In the genomic region with DNA sequence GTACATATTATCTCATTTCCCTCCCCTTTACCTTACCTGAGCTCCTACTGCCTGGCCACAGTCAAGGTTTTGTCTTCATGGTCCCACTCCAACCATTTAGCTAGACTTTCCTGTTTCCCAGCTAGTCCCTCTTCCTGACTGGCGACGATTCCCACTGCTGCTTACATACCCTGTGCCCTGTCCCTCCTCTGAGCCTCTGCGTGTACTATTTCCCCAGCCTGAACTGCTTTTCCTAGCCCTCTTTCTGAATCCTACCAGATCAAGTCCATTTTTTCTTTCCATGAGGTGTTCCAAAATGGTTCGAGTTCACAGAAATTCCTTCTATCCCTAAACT, we compare ENCODE assay signal across 1 cellular context.
TF ChIP-seq lines count a peak whose summit lies in the region.

No MANE protein-coding gene starts in this region.

TF ChIP-seq in endothelial cell of umbilical vein, 7 proteins besides CTCF, POLR2A, EP300 and RAD21:
- TF ChIP-seq GATA2 (IDR thresholded peaks at IDR 0.05; ENCODE audit: insufficient read depth, insufficient read length, low read depth, low read length) (no peak), POLR2AphosphoS5 (IDR thresholded peaks at IDR 0.05; ENCODE audit: insufficient read depth, low read depth, low read length) (peak; percentile 8), EZH2 (IDR thresholded peaks at IDR 0.05; ENCODE audit: borderline replicate concordance, low read depth, low read length, severe bottlenecking) (no peak), MYC (IDR thresholded peaks at IDR 0.05; ENCODE audit: low read depth, low read length) (no peak)
- TF ChIP-seq, protein P1, sequence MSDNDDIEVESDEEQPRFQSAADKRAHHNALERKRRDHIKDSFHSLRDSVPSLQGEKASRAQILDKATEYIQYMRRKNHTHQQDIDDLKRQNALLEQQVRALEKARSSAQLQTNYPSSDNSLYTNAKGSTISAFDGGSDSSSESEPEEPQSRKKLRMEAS (IDR thresholded peaks at IDR 0.05; ENCODE audit: insufficient read depth, insufficient read length): no peak
